Comparison of ENCODE assay signal across 22 cellular contexts in genomic region chr2:162061021-162061420, GRCh38. TPM values are rescaled to one million over a fixed set of nuclear protein-coding genes. Genes with fewer than 3 reads are reported as not detected.
DNase-seq lines count a peak whose midpoint lies in the region; ATAC-seq and TF ChIP-seq lines count a peak whose summit lies in the region.
"Had no signal": no experiment of that assay in that cellular context is flagged by ENCODE, and none has a peak within 500 bp of the region (broad histone marks: within the 10 kb centered on the region; RNA-seq: fewer than 3 reads in every experiment).

No MANE protein-coding gene starts in this region.

- H3K4me3 Mint-ChIP-seq in T-helper 1 cell treated with Interleukin-12 subunit alpha and Interleukin-12 subunit beta and Interleukin-4 antibody, amounts not matched to agents 30 μg/mL and 1 μg/mL, for 36 hours, result peak overlapping the region; percentile 78
- peak overlapping the region; percentile 56 for H3K4me3 Mint-ChIP-seq in natural killer cell treated with Interleukin-12 subunit alpha and Interleukin-12 subunit beta and Interleukin-15 and Interleukin-18, amount 100 ng/mL, for 72 hours
- H3K4me3 Mint-ChIP-seq in natural killer cell, result no peak overlapping the region
- no peak overlapping the region for H3K4me3 Mint-ChIP-seq in activated naive CD8-positive, alpha-beta T cell
- H3K4me3 Mint-ChIP-seq in stimulated activated naive CD8-positive, alpha-beta T cell treated with anti-CD3 and anti-CD28 coated beads, Interleukin-15, amount 100 ng/mL, for 72 hours, result peak overlapping the region; percentile 33 to 44
- H3K4me3 Mint-ChIP-seq: nephron had no signal

- peaks cover 88% of the 10 kb centered on the region for H3K4me1 Mint-ChIP-seq in T-helper 1 cell treated with Interleukin-12 subunit alpha and Interleukin-12 subunit beta and Interleukin-4 antibody, amounts not matched to agents 30 μg/mL and 1 μg/mL, for 36 hours (ENCODE audit: low read depth)
- H3K4me1 Mint-ChIP-seq in natural killer cell treated with Interleukin-12 subunit alpha and Interleukin-12 subunit beta and Interleukin-15 and Interleukin-18, amount 100 ng/mL, for 72 hours (ENCODE audit: low read depth in 2 of 2), result peaks cover 28 to 56% of the 10 kb centered on the region in 2 donors
- peaks cover 0 to 1% of the 10 kb centered on the region in 2 donors for H3K4me1 Mint-ChIP-seq in natural killer cell
- H3K4me1 Mint-ChIP-seq in activated naive CD8-positive, alpha-beta T cell (ENCODE audit: low read depth), result peaks cover 84% of the 10 kb centered on the region
- peaks cover 82% of the 10 kb centered on the region for H3K4me1 Mint-ChIP-seq in stimulated activated naive CD8-positive, alpha-beta T cell treated with anti-CD3 and anti-CD28 coated beads, Interleukin-15, amount 100 ng/mL, for 72 hours
- H3K4me1 Mint-ChIP-seq: nephron had no signal

- no peaks in the 10 kb centered on the region for H3K27me3 Mint-ChIP-seq in T-helper 1 cell treated with Interleukin-12 subunit alpha and Interleukin-12 subunit beta and Interleukin-4 antibody, amounts not matched to agents 30 μg/mL and 1 μg/mL, for 36 hours (ENCODE audit: low read depth)
- no peaks in the 10 kb centered on the region for H3K27me3 Mint-ChIP-seq in natural killer cell treated with Interleukin-12 subunit alpha and Interleukin-12 subunit beta and Interleukin-15 and Interleukin-18, amount 100 ng/mL, for 72 hours
- H3K27me3 Mint-ChIP-seq in natural killer cell (ENCODE audit: low read depth in 2 of 2), result no peaks in the 10 kb centered on the region
- no peaks in the 10 kb centered on the region for H3K27me3 Mint-ChIP-seq in activated naive CD8-positive, alpha-beta T cell
- H3K27me3 Mint-ChIP-seq in stimulated activated naive CD8-positive, alpha-beta T cell treated with anti-CD3 and anti-CD28 coated beads, Interleukin-15, amount 100 ng/mL, for 72 hours, result no peaks in the 10 kb centered on the region

- no peak for ATAC-seq in natural killer cell treated with Interleukin-12 subunit alpha and Interleukin-12 subunit beta and Interleukin-15 and Interleukin-18, amount 100 ng/mL, for 72 hours
- ATAC-seq in natural killer cell, result no peak
- no peak for ATAC-seq in stimulated activated naive CD8-positive, alpha-beta T cell treated with anti-CD3 and anti-CD28 coated beads, Interleukin-15, amount 100 ng/mL, for 72 hours
- ATAC-seq in GM18861 (IDR thresholded peaks at IDR 0.05; ENCODE audit: unreplicated experiment), result no peak
- ATAC-seq: gastroesophageal sphincter had no signal

- H3K9me3 Mint-ChIP-seq in T-helper 1 cell treated with Interleukin-12 subunit alpha and Interleukin-12 subunit beta and Interleukin-4 antibody, amounts not matched to agents 30 μg/mL and 1 μg/mL, for 36 hours, result peaks cover 5% of the 10 kb centered on the region
- no peaks in the 10 kb centered on the region for H3K9me3 Mint-ChIP-seq in natural killer cell treated with Interleukin-12 subunit alpha and Interleukin-12 subunit beta and Interleukin-15 and Interleukin-18, amount 100 ng/mL, for 72 hours
- H3K9me3 Mint-ChIP-seq in natural killer cell, result peaks cover 0 to under 1% of the 10 kb centered on the region in 2 donors
- peaks cover 7% of the 10 kb centered on the region for H3K9me3 Mint-ChIP-seq in activated naive CD8-positive, alpha-beta T cell (ENCODE audit: low read depth)
- H3K9me3 Mint-ChIP-seq in stimulated activated naive CD8-positive, alpha-beta T cell treated with anti-CD3 and anti-CD28 coated beads, Interleukin-15, amount 100 ng/mL, for 72 hours, result no peaks in the 10 kb centered on the region

- TF ChIP-seq CTCF in natural killer cell (IDR thresholded peaks at IDR 0.05), result no peak

- H3K27ac Mint-ChIP-seq in T-helper 1 cell treated with Interleukin-12 subunit alpha and Interleukin-12 subunit beta and Interleukin-4 antibody, amounts not matched to agents 30 μg/mL and 1 μg/mL, for 36 hours, result peak overlapping the region; percentile 94
- H3K27ac Mint-ChIP-seq in natural killer cell treated with Interleukin-12 subunit alpha and Interleukin-12 subunit beta and Interleukin-15 and Interleukin-18, amount 100 ng/mL, for 72 hours, result peak overlapping the region; percentile 65 to 84
- no peak overlapping the region for H3K27ac Mint-ChIP-seq in natural killer cell
- H3K27ac Mint-ChIP-seq in activated naive CD8-positive, alpha-beta T cell, result peak overlapping the region; percentile 80
- H3K27ac Mint-ChIP-seq in stimulated activated naive CD8-positive, alpha-beta T cell treated with anti-CD3 and anti-CD28 coated beads, Interleukin-15, amount 100 ng/mL, for 72 hours, result peak overlapping the region in 1 of 2 donors; percentile 80

- no peak for DNase-seq in T-helper 1 cell
- DNase-seq in natural killer cell treated with Interleukin-12 subunit alpha and Interleukin-12 subunit beta and Interleukin-15 and Interleukin-18, amount 100 ng/mL, for 72 hours (ENCODE audit: low spot score), result no peak
- no peak for DNase-seq in natural killer cell
- DNase-seq in stimulated activated naive CD8-positive, alpha-beta T cell treated with anti-CD3 and anti-CD28 coated beads, Interleukin-15, amount 100 ng/mL, for 72 hours, result no peak
- DNase-seq in KBM-7, result no peak
- DNase-seq: activated T-cell treated with anti-CD3 and anti-CD28 coated beads for 4 hours; colonic mucosa; effector CD4-positive, alpha-beta T cell; GOT3; Kasumi-1; NCI-H1436 treated with DMSO at 0.1 percent for 48 hours; NCI-H2107; Right ventricle myocardium superior; stimulated activated naive CD4-positive, alpha-beta T cell; T1000; testis; WERI-Rb-1 had no signal

- in situ Hi-C loops in KBM-7 (cut with MboI; ENCODE audit: low pct_unique_long_range_greater_than_20kb, low sequenced_read_pairs), result no loop called here

- intact Hi-C loops in natural killer cell (cut with micrococcal nuclease), result no loop called here

- peaks cover 59% of the 10 kb centered on the region for H3K36me3 Mint-ChIP-seq in T-helper 1 cell treated with Interleukin-12 subunit alpha and Interleukin-12 subunit beta and Interleukin-4 antibody, amounts not matched to agents 30 μg/mL and 1 μg/mL, for 36 hours (ENCODE audit: low read depth)
- H3K36me3 Mint-ChIP-seq in natural killer cell treated with Interleukin-12 subunit alpha and Interleukin-12 subunit beta and Interleukin-15 and Interleukin-18, amount 100 ng/mL, for 72 hours, result peaks cover 29% of the 10 kb centered on the region
- H3K36me3 Mint-ChIP-seq in natural killer cell, result no peaks in the 10 kb centered on the region
- H3K36me3 Mint-ChIP-seq in activated naive CD8-positive, alpha-beta T cell, result peaks cover 20% of the 10 kb centered on the region

RNA-seq across cellular contexts. Expression of gene DPP4, which starts 13.0 kb away (rescaled TPM):
- 100 to 1,000 TPM in 1 of 2 donors, 10 to 100 TPM in 1; 89.4 to 102 TPM for total RNA-seq in natural killer cell treated with Interleukin-12 subunit alpha and Interleukin-12 subunit beta and Interleukin-15 and Interleukin-18, amount 100 ng/mL, for 72 hours
- 1 to 10 TPM; 1.8 to 2.3 (median 1.8) TPM for total RNA-seq in natural killer cell

Comparison
In these comparisons a context has a peak if more than half of its experiments do, and no peak if none do; other contexts are left out.
1. H3K27ac Mint-ChIP-seq: peak in T-helper 1 cell treated with Interleukin-12 subunit alpha and Interleukin-12 subunit beta and Interleukin-4 antibody, amounts not matched to agents 30 μg/mL and 1 μg/mL, for 36 hours (single experiment), natural killer cell treated with Interleukin-12 subunit alpha and Interleukin-12 subunit beta and Interleukin-15 and Interleukin-18, amount 100 ng/mL, for 72 hours (2 of 2) and activated naive CD8-positive, alpha-beta T cell (single experiment); none in natural killer cell (0 of 2).
2. H3K4me3 Mint-ChIP-seq: peak in T-helper 1 cell treated with Interleukin-12 subunit alpha and Interleukin-12 subunit beta and Interleukin-4 antibody, amounts not matched to agents 30 μg/mL and 1 μg/mL, for 36 hours (single experiment), natural killer cell treated with Interleukin-12 subunit alpha and Interleukin-12 subunit beta and Interleukin-15 and Interleukin-18, amount 100 ng/mL, for 72 hours (single experiment) and stimulated activated naive CD8-positive, alpha-beta T cell treated with anti-CD3 and anti-CD28 coated beads, Interleukin-15, amount 100 ng/mL, for 72 hours (2 of 2); none in natural killer cell (single experiment) and activated naive CD8-positive, alpha-beta T cell (single experiment).
3. RNA of gene DPP4, which starts 13.0 kb away (total RNA-seq): 89.4 to 102 TPM in natural killer cell treated with Interleukin-12 subunit alpha and Interleukin-12 subunit beta and Interleukin-15 and Interleukin-18, amount 100 ng/mL, for 72 hours; 1.8 to 2.3 TPM in natural killer cell; every median in the first group is over 10 times any median in the second.